15 cellular contexts compared by ENCODE assay signal in the genomic region with DNA sequence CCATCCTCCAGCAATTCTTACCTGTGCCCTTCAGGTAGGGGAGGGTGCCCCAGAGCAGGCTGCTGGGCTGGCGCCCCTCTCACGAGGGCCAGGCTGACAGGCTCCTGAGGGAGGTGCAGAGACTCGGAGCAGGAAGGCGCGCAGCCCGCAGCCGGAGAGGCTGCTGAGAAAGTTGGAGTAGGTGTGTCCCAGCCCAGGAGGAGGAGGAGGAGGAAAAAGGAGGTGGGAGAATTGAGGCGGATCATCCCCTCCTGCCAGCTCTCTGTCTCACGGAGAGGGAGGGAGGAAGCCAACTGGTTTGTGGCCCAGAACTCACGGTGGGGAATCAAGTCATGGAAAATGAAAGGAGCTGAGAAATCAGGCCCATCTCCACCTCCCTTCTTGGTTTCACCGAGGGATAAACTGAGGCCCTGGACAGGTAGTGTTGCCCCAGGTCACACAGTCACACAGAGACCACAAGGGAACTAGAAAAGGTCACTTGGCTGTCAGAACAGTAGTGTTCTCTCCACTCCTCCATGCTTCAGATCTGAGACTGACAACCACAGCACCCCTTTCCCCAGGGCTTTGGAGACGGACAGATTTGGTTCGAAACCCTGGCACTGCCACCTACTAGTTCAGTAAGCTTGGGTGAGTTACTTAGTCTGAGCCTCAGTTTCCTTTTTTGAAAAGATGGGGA. TPM values are rescaled to one million over a fixed set of nuclear protein-coding genes. Genes with fewer than 3 reads are reported as not detected.
A peak's percentile ranks its signal among the peaks of the same experiment; 100 is the strongest.
DNase-seq lines count a peak whose midpoint lies in the region; ATAC-seq and TF ChIP-seq lines count a peak whose summit lies in the region.
"Had no signal": no experiment of that assay in that cellular context is flagged by ENCODE, and none has a peak within 500 bp of the region (broad histone marks: within the 10 kb centered on the region; RNA-seq: fewer than 3 reads in every experiment).

FAT2 (minus strand) TSS at position 188 of the 676 bp plus-strand sequence. CDS start 22,400 bp downstream, outside the sequence.

- intact Hi-C loops in cardiac septum (cut with DNase I) (no loop called here), Right ventricle myocardium inferior (cut with DNase I) (no loop called here), esophagus squamous epithelium (cut with DNase I) (no loop called here), vagina (cut with DNase I) (no loop called here)
- intact Hi-C loops in naive thymus-derived CD4-positive, alpha-beta T cell (cut with micrococcal nuclease), result no loop called here
- intact Hi-C loops in CD4-positive, alpha-beta memory T cell (cut with micrococcal nuclease), result no loop called here

- H3K4me3 Mint-ChIP-seq in nephron progenitor cell, result peak within 1 kb of the TSS; percentile 50
- no peak within 1 kb of the TSS for H3K4me3 Mint-ChIP-seq in naive thymus-derived CD4-positive, alpha-beta T cell
- no peak within 1 kb of the TSS for H3K4me3 Mint-ChIP-seq in CD4-positive, alpha-beta memory T cell
- H3K4me3 Mint-ChIP-seq: activated B cell treated with CpG ODN at 0.5 μM for 24 hours, CD14-positive monocyte, memory B cell had no signal

- H3K27ac ChIP-seq in esophagus squamous epithelium (peak within 1 kb of the TSS; percentile 68 to 94 (median 88)), vagina (peak within 1 kb of the TSS; percentile 30)
- H3K27ac ChIP-seq in naive thymus-derived CD4-positive, alpha-beta T cell (ENCODE audit: low read depth, low read length), result no peak within 1 kb of the TSS
- H3K27ac ChIP-seq in CD4-positive, alpha-beta memory T cell (ENCODE audit: low read depth, low read length), result no peak within 1 kb of the TSS

- no peaks in the 10 kb centered on the region for H3K9me3 Mint-ChIP-seq in nephron progenitor cell
- no peaks in the 10 kb centered on the region for H3K9me3 Mint-ChIP-seq in naive thymus-derived CD4-positive, alpha-beta T cell
- H3K9me3 Mint-ChIP-seq in CD4-positive, alpha-beta memory T cell, result no peaks in the 10 kb centered on the region
- H3K9me3 Mint-ChIP-seq: activated B cell treated with CpG ODN at 0.5 μM for 24 hours, CD14-positive monocyte, memory B cell had no signal

- peak within 1 kb of the TSS; percentile 13 for H3K27ac Mint-ChIP-seq in nephron progenitor cell
- no peak within 1 kb of the TSS for H3K27ac Mint-ChIP-seq in naive thymus-derived CD4-positive, alpha-beta T cell
- H3K27ac Mint-ChIP-seq in CD4-positive, alpha-beta memory T cell, result peak within 1 kb of the TSS in 1 of 7 donors; percentile 18
- H3K27ac Mint-ChIP-seq: activated B cell treated with CpG ODN at 0.5 μM for 24 hours, CD14-positive monocyte, memory B cell had no signal

- ATAC-seq in Right ventricle myocardium inferior, result no peak
- no peak for ATAC-seq in naive thymus-derived CD4-positive, alpha-beta T cell

- H3K4me1 ChIP-seq in esophagus squamous epithelium, result peaks cover 9 to 79% (median 13%) of the 10 kb centered on the region in 3 donors
- peaks cover 6% of the 10 kb centered on the region for H3K4me1 ChIP-seq in vagina
- no peaks in the 10 kb centered on the region for H3K4me1 ChIP-seq in naive thymus-derived CD4-positive, alpha-beta T cell (ENCODE audit: control insufficient read depth in 2 of 2, insufficient read depth in 2 of 2, low read length in 2 of 2)
- no peaks in the 10 kb centered on the region for H3K4me1 ChIP-seq in CD4-positive, alpha-beta memory T cell (ENCODE audit: insufficient read depth, low read length)

- H3K27me3 ChIP-seq in esophagus squamous epithelium, result no peaks in the 10 kb centered on the region
- H3K27me3 ChIP-seq in vagina, result no peaks in the 10 kb centered on the region
- no peaks in the 10 kb centered on the region for H3K27me3 ChIP-seq in naive thymus-derived CD4-positive, alpha-beta T cell (ENCODE audit: control insufficient read depth in 2 of 2, insufficient read depth in 2 of 2, low read length in 2 of 2)
- no peaks in the 10 kb centered on the region for H3K27me3 ChIP-seq in CD4-positive, alpha-beta memory T cell (ENCODE audit: insufficient read depth, low read length)

- H3K4me1 Mint-ChIP-seq in nephron progenitor cell, result peaks cover 39% of the 10 kb centered on the region
- peaks cover 0 to 6% (median 0%) of the 10 kb centered on the region in 7 donors for H3K4me1 Mint-ChIP-seq in naive thymus-derived CD4-positive, alpha-beta T cell
- H3K4me1 Mint-ChIP-seq in CD4-positive, alpha-beta memory T cell, result peaks cover 0 to 1% (median 0%) of the 10 kb centered on the region in 4 donors
- H3K4me1 Mint-ChIP-seq: activated B cell treated with CpG ODN at 0.5 μM for 24 hours, memory B cell had no signal

- DNase-seq in cardiac septum (ENCODE audit: low spot score) (peak; percentile 54), Right ventricle myocardium inferior (ENCODE audit: missing footprints) (no peak), esophagus squamous epithelium (lab: John Stamatoyannopoulos, UW) (no peak), nephron progenitor cell (peak; percentile 33), vagina (ENCODE audit: extremely low spot score in 2 of 2) (no peak), hippocampal formation (lab: John Stamatoyannopoulos, UW) (no peak)
- DNase-seq in naive thymus-derived CD4-positive, alpha-beta T cell, result no peak
- DNase-seq in CD4-positive, alpha-beta memory T cell, result no peak
- DNase-seq: activated B cell treated with CpG ODN at 0.5 μM for 24 hours; activated effector memory CD4-positive, alpha-beta T cell treated with anti-CD3 and anti-CD28 coated beads, Interleukin-2, amount 50 U/mL, for 16 hours; KBM-7; NCI-H1417; NCI-H2227 treated with DMSO at 0.1 percent for 48 hours had no signal

- H3K36me3 Mint-ChIP-seq in nephron progenitor cell (ENCODE audit: low read depth), result no peaks in the 10 kb centered on the region
- H3K36me3 Mint-ChIP-seq in naive thymus-derived CD4-positive, alpha-beta T cell, result no peaks in the 10 kb centered on the region
- H3K36me3 Mint-ChIP-seq in CD4-positive, alpha-beta memory T cell, result no peaks in the 10 kb centered on the region
- H3K36me3 Mint-ChIP-seq: CD14-positive monocyte, memory B cell had no signal

- H3K27me3 Mint-ChIP-seq in nephron progenitor cell (ENCODE audit: low read depth, poor library complexity), result peaks cover 17% of the 10 kb centered on the region
- peaks cover 0 to 7% (median 0%) of the 10 kb centered on the region in 5 donors for H3K27me3 Mint-ChIP-seq in naive thymus-derived CD4-positive, alpha-beta T cell
- H3K27me3 Mint-ChIP-seq in CD4-positive, alpha-beta memory T cell, result no peaks in the 10 kb centered on the region
- H3K27me3 Mint-ChIP-seq: activated B cell treated with CpG ODN at 0.5 μM for 24 hours had no signal

- 20 to 25% methylated on average over 6 of the region's 13 CpGs for WGBS in esophagus squamous epithelium, 2 donors

- TF ChIP-seq CTCF in esophagus squamous epithelium (IDR thresholded peaks at IDR 0.05), result no peak
- TF ChIP-seq CTCF in nephron progenitor cell (IDR thresholded peaks at IDR 0.05), result no peak
- no peak for TF ChIP-seq CTCF in vagina (IDR thresholded peaks at IDR 0.05)

- CTCF ChIA-PET in naive thymus-derived CD4-positive, alpha-beta T cell (lab: Charles Lee), result no interaction called here
- CTCF ChIA-PET in CD4-positive, alpha-beta memory T cell (lab: Charles Lee; ENCODE audit: partially characterized antibody), result no interaction called here

- peak in 2 of 4 donors; percentile 72 to 74 for TF ChIP-seq POLR2A in esophagus squamous epithelium (IDR thresholded peaks at IDR 0.05)
- no peak for TF ChIP-seq POLR2A in vagina (IDR thresholded peaks at IDR 0.05)

- H3K9me3 ChIP-seq in esophagus squamous epithelium, result no peaks in the 10 kb centered on the region
- no peaks in the 10 kb centered on the region for H3K9me3 ChIP-seq in vagina
- H3K9me3 ChIP-seq in naive thymus-derived CD4-positive, alpha-beta T cell (ENCODE audit: control insufficient read depth in 2 of 3, low read length in 3 of 3), result no peaks in the 10 kb centered on the region
- H3K9me3 ChIP-seq in CD4-positive, alpha-beta memory T cell (ENCODE audit: control insufficient read depth in 1 of 2, low read length in 2 of 2), result no peaks in the 10 kb centered on the region

- POLR2A ChIA-PET in naive thymus-derived CD4-positive, alpha-beta T cell (lab: Charles Lee), result no interaction called here
- POLR2A ChIA-PET in CD4-positive, alpha-beta memory T cell (lab: Charles Lee; ENCODE audit: partially characterized antibody), result no interaction called here

- peaks cover 0 to 12% (median 0%) of the 10 kb centered on the region in 3 donors for H3K36me3 ChIP-seq in esophagus squamous epithelium
- H3K36me3 ChIP-seq in vagina, result no peaks in the 10 kb centered on the region
- H3K36me3 ChIP-seq in naive thymus-derived CD4-positive, alpha-beta T cell (ENCODE audit: control insufficient read depth in 2 of 3, insufficient read depth in 3 of 3, low read length in 3 of 3), result no peaks in the 10 kb centered on the region
- no peaks in the 10 kb centered on the region for H3K36me3 ChIP-seq in CD4-positive, alpha-beta memory T cell (ENCODE audit: insufficient read depth, low read length)

- H3K4me3 ChIP-seq in esophagus squamous epithelium (peak within 1 kb of the TSS; percentile 53 to 67 (median 62)), vagina (peak within 1 kb of the TSS in 1 of 2 donors; percentile 38)
- H3K4me3 ChIP-seq in naive thymus-derived CD4-positive, alpha-beta T cell (ENCODE audit: low read length), result no peak within 1 kb of the TSS
- no peak within 1 kb of the TSS for H3K4me3 ChIP-seq in CD4-positive, alpha-beta memory T cell (ENCODE audit: low read length in 2 of 2)

RNA-seq across cellular contexts. Expression of gene FAT2, which starts in this region (rescaled TPM):
- total RNA-seq in cardiac septum (0.05 TPM), Right ventricle myocardium inferior (not detected), esophagus squamous epithelium (100 to 1,000 TPM in 1 of 4 donors, 10 to 100 TPM in 3; 86.5 to 117 (median 99.0) TPM), vagina (74.9 TPM)
- not detected for total RNA-seq in naive thymus-derived CD4-positive, alpha-beta T cell
- not detected for polyA plus RNA-seq in naive thymus-derived CD4-positive, alpha-beta T cell
- not detected for total RNA-seq in CD4-positive, alpha-beta memory T cell
- polyA plus RNA-seq in CD4-positive, alpha-beta memory T cell, result not detected
- polyA plus RNA-seq: CD14-positive monocyte had no signal

Comparison
In these comparisons a context has a peak if more than half of its experiments do, and no peak if none do; other contexts are left out.
1. RNA of gene FAT2 (total RNA-seq): 86.5 to 117 TPM in esophagus squamous epithelium and 74.9 TPM in vagina (single experiment); 0.05 TPM in cardiac septum (single experiment), not detected in Right ventricle myocardium inferior (single experiment), not detected in naive thymus-derived CD4-positive, alpha-beta T cell and not detected in CD4-positive, alpha-beta memory T cell; every median in the first group is over 10 times any median in the second.
2. Peak in DNase-seq in cardiac septum; RNA of the gene not detected or under 1 TPM.
3. H3K27ac ChIP-seq: peak in esophagus squamous epithelium (4 of 4) and vagina (single experiment); none in naive thymus-derived CD4-positive, alpha-beta T cell (single experiment) and CD4-positive, alpha-beta memory T cell (single experiment).
4. H3K4me3 ChIP-seq: peak in esophagus squamous epithelium (4 of 4); none in naive thymus-derived CD4-positive, alpha-beta T cell (single experiment) and CD4-positive, alpha-beta memory T cell (0 of 2).